8 cellular contexts compared by ENCODE assay signal in genomic region chr10:124152781-124153600, GRCh38. TPM values are rescaled to one million over a fixed set of nuclear protein-coding genes. Genes with fewer than 3 reads are reported as not detected.
DNase-seq lines count a peak whose midpoint lies in the region; ATAC-seq, FAIRE-seq and TF ChIP-seq lines count a peak whose summit lies in the region.

No MANE protein-coding gene starts in this region.

- no peak overlapping the region; the same call in 1 of the 2 replicates for H3K18ac ChIP-seq in H1 (ENCODE audit: extremely low read depth, low read length)

- H3K4me2 ChIP-seq in H1 (ENCODE audit: insufficient read depth in 1 of 2, low read depth in 2 of 2, low read length in 2 of 2): no peak overlapping the region

- H3K79me1 ChIP-seq in H1 (ENCODE audit: low read depth, low read length): no peaks in the 10 kb centered on the region

- FAIRE-seq in H1 (lab: Jason Lieb, UNC): no peak

- H3K36me3 ChIP-seq in H1 (ENCODE audit: control insufficient read depth in 2 of 4, insufficient read depth in 4 of 4, low read length in 3 of 4) (no peaks in the 10 kb centered on the region), mucosa of stomach (ENCODE audit: control insufficient read depth, insufficient read depth, low read length) (no peaks in the 10 kb centered on the region), tibial artery (no peaks in the 10 kb centered on the region)

- no peaks in the 10 kb centered on the region for H3K27me3 Mint-ChIP-seq in activated B cell treated with CpG ODN at 0.5 μM for 24 hours

- ATAC-seq in HG02588 (IDR thresholded peaks at IDR 0.05; ENCODE audit: unreplicated experiment): peak; percentile 72
- peak; percentile 68 for ATAC-seq in activated B cell treated with CpG ODN at 0.5 μM for 24 hours (ENCODE audit: low read depth)

- H3K23ac ChIP-seq in H1 (ENCODE audit: insufficient read length): no peak overlapping the region

- peak overlapping the region; percentile 91 for H2BK20ac ChIP-seq in H1 (ENCODE audit: low read length)

- peaks cover 16% of the 10 kb centered on the region for H3K4me1 Mint-ChIP-seq in activated B cell treated with CpG ODN at 0.5 μM for 24 hours

- CTCF ChIA-PET in activated B cell treated with CpG ODN at 0.5 μM for 24 hours (lab: Charles Lee): no interaction called here
- CTCF ChIA-PET in H1 (lab: Charles Lee; ENCODE audit: partially characterized antibody): interaction anchor here (1.6 to 2.2 kb wide), 2 partner anchors 157 to 158 kb away, joined by 5 to 6 read pairs; no protein-coding TSS in a partner anchor

- peak overlapping the region; percentile 76 for H2BK15ac ChIP-seq in H1 (ENCODE audit: low read length)

- H2BK120ac ChIP-seq in H1 (replicated peaks; ENCODE audit: low read depth, low read length): peak overlapping the region; percentile 50

- H3K4ac ChIP-seq in H1 (replicated peaks; ENCODE audit: insufficient read length, low read depth, low read length): peak overlapping the region; percentile 99

- peak; percentile 81 for DNase-seq in GM12865 (ENCODE audit: low read depth)
- peak; percentile 57 for DNase-seq in NCI-H1105 (lab: John Stamatoyannopoulos, UW)
- peak; percentile 28 for DNase-seq in activated B cell treated with CpG ODN at 0.5 μM for 24 hours
- peak in 1 of 2 experiments; percentile 41 for DNase-seq in H1 (ENCODE audit: low read depth in 1 of 2, low spot score in 2 of 2)
- DNase-seq in tibial artery: peak; percentile 44 to 78
- no peak for DNase-seq in D341Med (ENCODE audit: low spot score)

- H3K27ac ChIP-seq in H1 (ENCODE audit: low read depth, low read length) (no peak overlapping the region), tibial artery (peak overlapping the region; percentile 66 to 74)

- peak overlapping the region; percentile 89 for H2BK5ac ChIP-seq in H1 (ENCODE audit: low read depth, low read length)

- H3K9ac ChIP-seq in H1 (replicated peaks in 1 of 4; ENCODE audit: extremely low read depth in 1 of 4, low read depth in 3 of 4, low read length in 3 of 4) (no peak overlapping the region), mucosa of stomach (ENCODE audit: low read length) (peak overlapping the region; percentile 33)

- peak overlapping the region; percentile 85 for H3K56ac ChIP-seq in H1 (replicated peaks; ENCODE audit: insufficient read length, low read depth, low read length)

- no peak for TF ChIP-seq CTCF in GM12865 (IDR thresholded peaks at IDR 0.05; ENCODE audit: insufficient read depth, low read depth, low read length, missing control alignments)
- TF ChIP-seq CTCF in activated B cell treated with CpG ODN at 0.5 μM for 24 hours (IDR thresholded peaks at IDR 0.05): no peak
- TF ChIP-seq CTCF in H1 (IDR thresholded peaks at IDR 0.05; ENCODE audit: control extremely low read depth in 1 of 3, insufficient read depth in 1 of 3, low read depth in 1 of 3, low read length in 3 of 3): no peak
- TF ChIP-seq CTCF in tibial artery (IDR thresholded peaks at IDR 0.05): no peak

- intact Hi-C loops in activated B cell treated with CpG ODN at 0.5 μM for 24 hours (cut with micrococcal nuclease): loop anchor here (2.0 kb wide), 3 partner anchors 28 to 118 kb away; partner anchors contain the start of gene CHST15
- intact Hi-C loops in tibial artery (cut with DNase I; ENCODE audit: low total_unique reads): no loop called here

- peaks cover 3% of the 10 kb centered on the region for H3K9me3 Mint-ChIP-seq in activated B cell treated with CpG ODN at 0.5 μM for 24 hours

- peak overlapping the region; percentile 98 for H2BK12ac ChIP-seq in H1 (ENCODE audit: low read depth, low read length)

- no peak overlapping the region for H3K14ac ChIP-seq in H1 (ENCODE audit: insufficient read length)

- H3K4me3 ChIP-seq in GM12865 (ENCODE audit: low read depth, low read length) (no peak overlapping the region), H1 (ENCODE audit: extremely low read depth in 1 of 4, insufficient read depth in 2 of 4, low read depth in 3 of 4, low read length in 4 of 4) (no peak overlapping the region), mucosa of stomach (ENCODE audit: low read length) (peak overlapping the region; percentile 44), tibial artery (no peak overlapping the region)

- no peaks in the 10 kb centered on the region for H3K36me3 Mint-ChIP-seq in activated B cell treated with CpG ODN at 0.5 μM for 24 hours (ENCODE audit: low read depth)

- 80% methylated on average over 22 of the region's 25 CpGs; no CpG with 5 or more reads in 1 of the 2 experiments for WGBS in H1 (ENCODE audit: extremely low coverage in 1 of 2, insufficient coverage in 1 of 2, insufficient read length in 1 of 2, insufficient replicate concordance in 2 of 2, low coverage in 1 of 2, low lambda C conversion rate in 2 of 2, missing lambda C conversion rate in 1 of 2), 2 experiments

- TF ChIP-seq RAD21 in H1 (IDR thresholded peaks at IDR 0.05 in 1 of 2, conservative IDR thresholded peaks at IDR 0.05 in 1 of 2; ENCODE audit: low read depth in 2 of 2, low read length in 2 of 2): no peak

- H3K9me3 ChIP-seq in H1 (ENCODE audit: insufficient read depth in 2 of 2, low read depth in 1 of 2, low read length in 1 of 2) (no peaks in the 10 kb centered on the region; a peak in 2 of 4 replicates), mucosa of stomach (ENCODE audit: control insufficient read depth, low read length) (no peaks in the 10 kb centered on the region), tibial artery (no peaks in the 10 kb centered on the region)

- peaks cover 0 to 4% of the 10 kb centered on the region in 2 experiments for H4K20me1 ChIP-seq in H1 (replicated peaks in 1 of 2; ENCODE audit: control insufficient read depth in 1 of 2, insufficient read depth in 2 of 2, low read length in 2 of 2)

- no peak for TF ChIP-seq POLR2A in H1 (IDR thresholded peaks at IDR 0.05; ENCODE audit: control extremely low read depth in 1 of 2, low read depth in 2 of 2, low read length in 2 of 2)

- H3K4me1 ChIP-seq in H1 (replicated peaks in 1 of 4; ENCODE audit: control insufficient read depth in 3 of 4, insufficient read depth in 4 of 4, low read length in 3 of 4) (peaks cover 0 to 9% (median 3%) of the 10 kb centered on the region in 4 experiments; a peak in 4 of 7 replicates), mucosa of stomach (ENCODE audit: control insufficient read depth, insufficient read depth, low read length) (peaks cover 33% of the 10 kb centered on the region), tibial artery (peaks cover 4 to 51% (median 47%) of the 10 kb centered on the region in 4 donors)

- H3K23me2 ChIP-seq in H1 (ENCODE audit: low read depth, low read length): peaks cover 10% of the 10 kb centered on the region; the same call in 1 of the 2 replicates

- H2AFZ ChIP-seq in H1 (ENCODE audit: low read length): 0 out of 2 replicates have a peak overlapping the region, but pooled peaks have one; percentile 35

- H4K5ac ChIP-seq in H1 (ENCODE audit: insufficient read length, low read depth, low read length): no peak overlapping the region

- TF ChIP-seq EP300 in H1 (IDR thresholded peaks at IDR 0.05; ENCODE audit: borderline replicate concordance in 1 of 2, low read depth in 2 of 2, low read length in 2 of 2): no peak

- no peaks in the 10 kb centered on the region for H3K79me2 ChIP-seq in H1 (ENCODE audit: control insufficient read depth in 1 of 2, insufficient read depth in 2 of 2, low read length in 2 of 2)

- POLR2A ChIA-PET in activated B cell treated with CpG ODN at 0.5 μM for 24 hours (lab: Charles Lee): interaction anchor here (1.1 to 1.3 kb wide), 3 partner anchors 47 to 89 kb away, joined by 3 to 4 read pairs (median 3); no protein-coding TSS in a partner anchor
- POLR2A ChIA-PET in H1 (lab: Charles Lee; ENCODE audit: partially characterized antibody): interaction anchor here (0.5 kb wide), 1 partner anchor 298 kb away, joined by 3 read pairs; no protein-coding TSS in a partner anchor

- H3K27me3 ChIP-seq in H1 (replicated peaks in 1 of 4; ENCODE audit: control insufficient read depth in 3 of 4, extremely low read depth in 1 of 4, insufficient read depth in 3 of 4, low read length in 3 of 4): no peaks in the 10 kb centered on the region
- H3K27me3 ChIP-seq in mucosa of stomach (ENCODE audit: control insufficient read depth, insufficient read depth, low read length): no peaks in the 10 kb centered on the region
- H3K27me3 ChIP-seq in tibial artery: no peaks in the 10 kb centered on the region

- peak overlapping the region; percentile 99 for H4K91ac ChIP-seq in H1 (replicated peaks; ENCODE audit: insufficient read length, low read length)

- no peak overlapping the region for H3K4me3 Mint-ChIP-seq in activated B cell treated with CpG ODN at 0.5 μM for 24 hours

- H4K8ac ChIP-seq in H1 (ENCODE audit: extremely low read depth, insufficient read depth, low read length): peak overlapping the region; percentile 76

- H3K27ac Mint-ChIP-seq in activated B cell treated with CpG ODN at 0.5 μM for 24 hours: no peak overlapping the region

- H2AK5ac ChIP-seq in H1 (ENCODE audit: low read depth, low read length): peak overlapping the region; percentile 100

TF ChIP-seq in H1, 55 proteins besides CTCF, POLR2A, EP300 and RAD21:
- peak; percentile 51 for TF ChIP-seq CTBP2 (IDR thresholded peaks at IDR 0.05; ENCODE audit: borderline replicate concordance, insufficient read depth, insufficient read length, low read length)
- TF ChIP-seq CBX5 (IDR thresholded peaks at IDR 0.05; ENCODE audit: low read depth, low read length): no peak
- TF ChIP-seq EGR1 (IDR thresholded peaks at IDR 0.05; ENCODE audit: borderline replicate concordance, low read depth, low read length): peak; percentile 49; the same call in 1 of the 2 replicates
- peak; percentile 79 for TF ChIP-seq BACH1 (IDR thresholded peaks at IDR 0.05; ENCODE audit: low read length)
- peak; percentile 60; the same call in 1 of the 2 replicates for TF ChIP-seq MAFK (IDR thresholded peaks at IDR 0.05; ENCODE audit: low read depth, low read length)
- no peak for TF ChIP-seq TAF7 (optimal IDR thresholded peaks at IDR 0.05; ENCODE audit: borderline replicate concordance, low read depth, low read length)
- no peak for TF ChIP-seq GABPA (IDR thresholded peaks at IDR 0.05; ENCODE audit: borderline replicate concordance, insufficient read depth, low read length)

RNA-seq across cellular contexts. Expression of gene CHST15, which starts 59.6 kb away (rescaled TPM):
- total RNA-seq in activated B cell treated with CpG ODN at 0.5 μM for 24 hours: 12.1 and 13.8 TPM in 2 replicates
- 9.1 and 9.4 TPM in 2 replicates for total RNA-seq in H1 (2021; fragmentation: NEBNext Ultra II Directional; extraction: Animal tissue kit (Norgen Biotek cat#: 25700))
- polyA plus RNA-seq in H1 (2011; rRNA removed): 7.4 and 8.8 TPM in 2 replicates
- polyA plus RNA-seq in H1 (2011; cell fraction: cytosol; rRNA removed): 6.8 TPM
- polyA plus RNA-seq in H1 (2011; cell fraction: nucleus; rRNA removed): 9.3 TPM
- 5.7 to 7.3 TPM (median 6.0 TPM) in 4 replicates for polyA plus RNA-seq in H1 (2012, experiment 1 of 2)
- 2.3 TPM for polyA plus RNA-seq in H1 (2012, experiment 2 of 2)
- polyA plus RNA-seq in H1 (2013, experiment 1 of 2): 4.7 TPM
- polyA plus RNA-seq in H1 (2013, experiment 2 of 2): 5.0 TPM
- 17.4 and 19.5 TPM in 2 replicates for polyA minus RNA-seq in H1 (2011; rRNA and poly(A)+ RNA removed)
- 7.5 TPM for polyA minus RNA-seq in H1 (2011; cell fraction: cytosol; rRNA and poly(A)+ RNA removed)
- polyA minus RNA-seq in H1 (2011; cell fraction: nucleus; rRNA and poly(A)+ RNA removed): 15.1 TPM
